Comparison of ENCODE assay signal across 8 cellular contexts in genomic region chr3:197256836-197257444, GRCh38. TPM values are rescaled to one million over a fixed set of nuclear protein-coding genes. Genes with fewer than 3 reads are reported as not detected.
DNase-seq lines count a peak whose midpoint lies in the region; ATAC-seq and TF ChIP-seq lines count a peak whose summit lies in the region.

No MANE protein-coding gene starts in this region.

- peak; percentile 54 for TF ChIP-seq CTCF in AG09309 (IDR thresholded peaks at IDR 0.05; ENCODE audit: control insufficient read depth, insufficient read depth, low read depth, low read length, missing control alignments)
- peak; percentile 85 for TF ChIP-seq CTCF in hepatocyte (IDR thresholded peaks at IDR 0.05; ENCODE audit: poor library complexity)

- H3K79me2 ChIP-seq in hepatocyte = peaks cover 97% of the 10 kb centered on the region

- H3K36me3 Mint-ChIP-seq in activated T-helper 1 cell treated with anti-CD3 and anti-CD28 coated beads, Interleukin-12 subunit alpha, Interleukin-12 subunit beta, Interleukin-2, Interleukin-4 antibody, amounts not matched to agents 30 ng/mL and 10 ng/mL and 1 ng/mL, durations not matched to agents 14 hours and 24 hours and 36 hours (ENCODE audit: low read depth) = peaks cover 1% of the 10 kb centered on the region

- peaks cover 8% of the 10 kb centered on the region for H3K4me1 ChIP-seq in hepatocyte (ENCODE audit: insufficient read depth)

- DNase-seq in AG09309 (ENCODE audit: low read depth) = peak; percentile 18
- peak; percentile 25 for DNase-seq in GM03348 (ENCODE audit: low spot score)
- DNase-seq in NCI-H2196 (lab: John Stamatoyannopoulos, UW; ENCODE audit: unreplicated experiment) = peak; percentile 83
- peak; percentile 2 for DNase-seq in activated T-helper 1 cell treated with anti-CD3 and anti-CD28 coated beads, Interleukin-12 subunit alpha, Interleukin-12 subunit beta, Interleukin-2, Interleukin-4 antibody, amounts not matched to agents 30 ng/mL and 10 ng/mL and 1 ng/mL, durations not matched to agents 14 hours and 24 hours and 36 hours (ENCODE audit: low spot score)
- peak; percentile 65 for DNase-seq in hepatocyte (ENCODE audit: low spot score)
- DNase-seq in stimulated activated naive CD4-positive, alpha-beta T cell treated with Interleukin-2 at 50 U/mL for 16 hours (lab: John Stamatoyannopoulos, UW) = peak; percentile 12
- no peak for DNase-seq in HPDE6-E6E7 (ENCODE audit: extremely low spot score)

- H3K36me3 ChIP-seq in hepatocyte (replicated peaks; ENCODE audit: insufficient read depth, low read depth) = no peaks in the 10 kb centered on the region

- intact Hi-C loops in activated T-helper 1 cell treated with anti-CD3 and anti-CD28 coated beads, Interleukin-12 subunit alpha, Interleukin-12 subunit beta, Interleukin-2, Interleukin-4 antibody, amounts not matched to agents 30 ng/mL and 10 ng/mL and 1 ng/mL, durations not matched to agents 14 hours and 24 hours and 36 hours (cut with micrococcal nuclease) = loop anchor here (1.0 to 2.0 kb wide), 5 partner anchors 32 to 253 kb away; partner anchors contain the start of gene DLG1

- 27% methylated on average over 3 of the region's 3 CpGs for WGBS in hepatocyte (ENCODE audit: low lambda C conversion rate, missing lambda C conversion rate)

- no peak for ATAC-seq in HG02610 (IDR thresholded peaks at IDR 0.05; ENCODE audit: unreplicated experiment)

- no peaks in the 10 kb centered on the region for H3K27me3 ChIP-seq in hepatocyte

- no peak overlapping the region for H3K27ac Mint-ChIP-seq in activated T-helper 1 cell treated with anti-CD3 and anti-CD28 coated beads, Interleukin-12 subunit alpha, Interleukin-12 subunit beta, Interleukin-2, Interleukin-4 antibody, amounts not matched to agents 30 ng/mL and 10 ng/mL and 1 ng/mL, durations not matched to agents 14 hours and 24 hours and 36 hours

- no peaks in the 10 kb centered on the region for H3K9me3 ChIP-seq in hepatocyte (ENCODE audit: low read depth)

- H3K9me3 Mint-ChIP-seq in activated T-helper 1 cell treated with anti-CD3 and anti-CD28 coated beads, Interleukin-12 subunit alpha, Interleukin-12 subunit beta, Interleukin-2, Interleukin-4 antibody, amounts not matched to agents 30 ng/mL and 10 ng/mL and 1 ng/mL, durations not matched to agents 14 hours and 24 hours and 36 hours = no peaks in the 10 kb centered on the region

- H3K4me1 Mint-ChIP-seq in activated T-helper 1 cell treated with anti-CD3 and anti-CD28 coated beads, Interleukin-12 subunit alpha, Interleukin-12 subunit beta, Interleukin-2, Interleukin-4 antibody, amounts not matched to agents 30 ng/mL and 10 ng/mL and 1 ng/mL, durations not matched to agents 14 hours and 24 hours and 36 hours (ENCODE audit: low read depth) = peaks cover 41% of the 10 kb centered on the region

- H3K9me2 ChIP-seq in hepatocyte (replicated peaks; ENCODE audit: insufficient read depth) = no peaks in the 10 kb centered on the region

- H4K20me1 ChIP-seq in hepatocyte (ENCODE audit: insufficient read depth, poor library complexity, severe bottlenecking) = peaks cover 42% of the 10 kb centered on the region

- H3K4me2 ChIP-seq in hepatocyte = no peak overlapping the region

- no peak overlapping the region for H3K4me3 ChIP-seq in AG09309 (ENCODE audit: control insufficient read depth, low read depth, low read length)
- no peak overlapping the region for H3K4me3 ChIP-seq in hepatocyte

- H3K27me3 Mint-ChIP-seq in activated T-helper 1 cell treated with anti-CD3 and anti-CD28 coated beads, Interleukin-12 subunit alpha, Interleukin-12 subunit beta, Interleukin-2, Interleukin-4 antibody, amounts not matched to agents 30 ng/mL and 10 ng/mL and 1 ng/mL, durations not matched to agents 14 hours and 24 hours and 36 hours (ENCODE audit: insufficient read depth) = no peaks in the 10 kb centered on the region

- no peak overlapping the region for H3K4me3 Mint-ChIP-seq in activated T-helper 1 cell treated with anti-CD3 and anti-CD28 coated beads, Interleukin-12 subunit alpha, Interleukin-12 subunit beta, Interleukin-2, Interleukin-4 antibody, amounts not matched to agents 30 ng/mL and 10 ng/mL and 1 ng/mL, durations not matched to agents 14 hours and 24 hours and 36 hours

- H2AFZ ChIP-seq in hepatocyte = no peak overlapping the region

- no peak overlapping the region for H3K27ac ChIP-seq in hepatocyte

RNA-seq across cellular contexts. Expression of gene DLG1, which starts 41.5 kb away (rescaled TPM):
- total RNA-seq in activated T-helper 1 cell treated with anti-CD3 and anti-CD28 coated beads, Interleukin-12 subunit alpha, Interleukin-12 subunit beta, Interleukin-2, Interleukin-4 antibody, amounts not matched to agents 30 ng/mL and 10 ng/mL and 1 ng/mL, durations not matched to agents 14 hours and 24 hours and 36 hours = 85.0 and 87.1 TPM in 2 replicates
- 118 and 128 TPM in 2 replicates for total RNA-seq in hepatocyte
- polyA plus RNA-seq in hepatocyte = 54.8 and 77.7 TPM in 2 replicates
